Comparison of ENCODE assay signal across 20 cellular contexts in genomic region chr2:48377646-48378045, GRCh38.
DNase-seq lines count a peak whose midpoint lies in the region; ATAC-seq, FAIRE-seq and TF ChIP-seq lines count a peak whose summit lies in the region.
"Had no signal": no experiment of that assay in that cellular context is flagged by ENCODE, and none has a peak within 500 bp of the region (broad histone marks: within the 10 kb centered on the region; RNA-seq: fewer than 3 reads in every experiment).

No MANE protein-coding gene starts in this region.

- no peaks in the 10 kb centered on the region for H3K9me3 Mint-ChIP-seq in activated T-helper 17 cell treated with anti-CD3 and anti-CD28 coated beads, Interleukin-2, amount 50 U/mL, for 72 hours
- no peaks in the 10 kb centered on the region for H3K9me3 Mint-ChIP-seq in mesothelial cell of epicardium
- H3K9me3 Mint-ChIP-seq: CD14-positive monocyte had no signal

- H3K9ac ChIP-seq in HepG2 (ENCODE audit: insufficient read depth, low read depth, low read length), result no peak overlapping the region

- H4K20me1 ChIP-seq in HepG2 (ENCODE audit: insufficient read depth, low read length), result no peaks in the 10 kb centered on the region

- H3K4me2 ChIP-seq in HepG2 (ENCODE audit: low read depth, low read length), result no peak overlapping the region

- peaks cover 2% of the 10 kb centered on the region for H3K4me1 Mint-ChIP-seq in T-helper 17 cell
- H3K4me1 Mint-ChIP-seq in activated T-helper 17 cell treated with anti-CD3 and anti-CD28 coated beads, Interleukin-2, amount 50 U/mL, for 72 hours, result no peaks in the 10 kb centered on the region
- no peaks in the 10 kb centered on the region for H3K4me1 Mint-ChIP-seq in mesothelial cell of epicardium

- H3K36me3 Mint-ChIP-seq in T-helper 17 cell (ENCODE audit: low read depth) (peaks cover 6% of the 10 kb centered on the region), mesothelial cell of epicardium (peaks cover 10% of the 10 kb centered on the region)
- peaks cover 74% of the 10 kb centered on the region for H3K36me3 Mint-ChIP-seq in activated T-helper 17 cell treated with anti-CD3 and anti-CD28 coated beads, Interleukin-2, amount 50 U/mL, for 72 hours (ENCODE audit: low read depth)

- no peak for TF ChIP-seq EP300 in HepG2 (IDR thresholded peaks at IDR 0.05; ENCODE audit: low read depth in 2 of 2, low read length in 2 of 2)
- TF ChIP-seq EP300 in HepG2 (CRISPR knock-in tag; IDR thresholded peaks at IDR 0.05; ENCODE audit: borderline replicate concordance), result no peak

- TSS peak; percentile 12 for BruUV-seq in HepG2 (replicated peaks; lab: Mats Ljungman, UMichigan)

- H3K27me3 ChIP-seq in HepG2 (ENCODE audit: control insufficient read depth in 1 of 2, insufficient read depth in 2 of 2, low read length in 2 of 2), result no peaks in the 10 kb centered on the region
- no peaks in the 10 kb centered on the region for H3K27me3 ChIP-seq in right lobe of liver
- no peaks in the 10 kb centered on the region for H3K27me3 ChIP-seq in kidney epithelial cell (ENCODE audit: control insufficient read depth, insufficient read depth, low read length)
- H3K27me3 ChIP-seq: Peyer's patch, SJCRH30 had no signal

- POLR2A ChIA-PET in HepG2 (lab: Yijun Ruan, JAX), result no interaction called here

- CTCF ChIA-PET in HepG2 (lab: Yijun Ruan, JAX; ENCODE audit: low intra/inter-chr PET ratio, low total read pairs), result no interaction called here

- in situ Hi-C loops in HepG2 (cut with HindIII; ENCODE audit: extremely low pct_ligation_motif_present, low pct_unique_long_range_greater_than_20kb), result no loop called here

- peak overlapping the region; percentile 9 for H3K27ac Mint-ChIP-seq in T-helper 17 cell
- no peak overlapping the region for H3K27ac Mint-ChIP-seq in activated T-helper 17 cell treated with anti-CD3 and anti-CD28 coated beads, Interleukin-2, amount 50 U/mL, for 72 hours
- no peak overlapping the region for H3K27ac Mint-ChIP-seq in mesothelial cell of epicardium
- H3K27ac Mint-ChIP-seq: B cell, CD14-positive monocyte had no signal

- H3K9me3 ChIP-seq in HepG2 (ENCODE audit: low read length) (no peaks in the 10 kb centered on the region), right lobe of liver (no peaks in the 10 kb centered on the region), T-helper 17 cell (ENCODE audit: control insufficient read depth, low read length, poor library complexity, severe bottlenecking) (no peaks in the 10 kb centered on the region)
- H3K9me3 ChIP-seq: Peyer's patch, SJCRH30 had no signal

- FAIRE-seq in HepG2 (lab: Jason Lieb, UNC), result no peak

- H3K4me1 ChIP-seq in HepG2 (ENCODE audit: insufficient read depth, low read length), result no peaks in the 10 kb centered on the region
- H3K4me1 ChIP-seq in right lobe of liver, result no peaks in the 10 kb centered on the region
- H3K4me1 ChIP-seq: Peyer's patch, SJCRH30 had no signal

- DNase-seq in HepG2 (ENCODE audit: low spot score) (no peak), right lobe of liver (no peak), T-helper 17 cell (no peak), kidney epithelial cell (ENCODE audit: low read depth) (peak; percentile 4), mesothelial cell of epicardium (ENCODE audit: low spot score in 2 of 2, unreplicated experiment in 2 of 2) (no peak), putamen (ENCODE audit: low spot score) (no peak)
- DNase-seq: GF-D8; Karpas-422; NCI-H1694; NCI-H2081; NCI-H2171; NCI-H345; NCI-H524; NCI-H774; NK-92 treated with Interleukin-12 subunit alpha and Interleukin-12 subunit beta, amount 100 ng/mL, for 24 hours; Peyer's patch; SJCRH30 had no signal

- ATAC-seq in HepG2 (no peak), right lobe of liver (no peak), T-helper 17 cell (no peak)
- no peak for ATAC-seq in activated T-helper 17 cell treated with anti-CD3 and anti-CD28 coated beads, Interleukin-2, amount 50 U/mL, for 72 hours (replicated peaks)

- H3K4me3 Mint-ChIP-seq in T-helper 17 cell (no peak overlapping the region), mesothelial cell of epicardium (no peak overlapping the region)
- H3K4me3 Mint-ChIP-seq in activated T-helper 17 cell treated with anti-CD3 and anti-CD28 coated beads, Interleukin-2, amount 50 U/mL, for 72 hours, result no peak overlapping the region
- H3K4me3 Mint-ChIP-seq: B cell, CD14-positive monocyte had no signal

- H3K27ac ChIP-seq in HepG2 (ENCODE audit: extremely low read length, insufficient read depth, low read length) (no peak overlapping the region), right lobe of liver (no peak overlapping the region)
- H3K27ac ChIP-seq: Peyer's patch, SJCRH30 had no signal

- intact Hi-C loops in HepG2 (cut with micrococcal nuclease; ENCODE audit: unreplicated experiment), result loop anchor here (5.0 kb wide), 1 partner anchor 40 kb away; no protein-coding TSS in a partner anchor
- intact Hi-C loops in right lobe of liver (cut with DNase I), result no loop called here

- H3K4me3 ChIP-seq in HepG2 (replicated peaks in 1 of 3; ENCODE audit: insufficient read depth in 1 of 3, low read depth in 2 of 3, low read length in 3 of 3), result no peak overlapping the region
- no peak overlapping the region for H3K4me3 ChIP-seq in right lobe of liver
- no peak overlapping the region for H3K4me3 ChIP-seq in kidney epithelial cell (ENCODE audit: low read depth, low read length)
- H3K4me3 ChIP-seq: Peyer's patch, SJCRH30 had no signal

- H3K36me3 ChIP-seq in HepG2 (replicated peaks in 1 of 2; ENCODE audit: control insufficient read depth in 1 of 2, insufficient read depth in 2 of 2, low read length in 2 of 2), result peaks cover 10 to 28% of the 10 kb centered on the region in 2 experiments
- H3K36me3 ChIP-seq in right lobe of liver, result peaks cover 0 to 50% (median 8%) of the 10 kb centered on the region in 4 donors
- H3K36me3 ChIP-seq in kidney epithelial cell (ENCODE audit: control insufficient read depth, insufficient read depth, low read length), result no peaks in the 10 kb centered on the region

- TF ChIP-seq POLR2A in HepG2 (IDR thresholded peaks at IDR 0.05; ENCODE audit: insufficient read depth in 1 of 2, low read depth in 2 of 2, low read length in 2 of 2), result no peak
- TF ChIP-seq POLR2A in right lobe of liver (IDR thresholded peaks at IDR 0.05), result no peak

- TF ChIP-seq RAD21 in HepG2 (CRISPR knock-in tag; IDR thresholded peaks at IDR 0.05), result no peak

- H3K27me3 Mint-ChIP-seq in T-helper 17 cell (no peaks in the 10 kb centered on the region), mesothelial cell of epicardium (ENCODE audit: low read depth) (no peaks in the 10 kb centered on the region)
- H3K27me3 Mint-ChIP-seq in activated T-helper 17 cell treated with anti-CD3 and anti-CD28 coated beads, Interleukin-2, amount 50 U/mL, for 72 hours, result no peaks in the 10 kb centered on the region
- H3K27me3 Mint-ChIP-seq: B cell had no signal

- no peak overlapping the region for H2AFZ ChIP-seq in HepG2 (ENCODE audit: low read length)

- TF ChIP-seq CTCF in HepG2 (CRISPR knock-in tag; IDR thresholded peaks at IDR 0.05) (no peak), right lobe of liver (IDR thresholded peaks at IDR 0.05) (no peak), kidney epithelial cell (IDR thresholded peaks at IDR 0.05; ENCODE audit: insufficient read depth, low read length, poor library complexity, severe bottlenecking) (no peak), mesothelial cell of epicardium (IDR thresholded peaks at IDR 0.05; ENCODE audit: unreplicated experiment) (no peak)

- no peaks in the 10 kb centered on the region for H3K79me2 ChIP-seq in HepG2 (ENCODE audit: insufficient read depth, low read length)

TF ChIP-seq in HepG2, 621 proteins besides CTCF, POLR2A, EP300 and RAD21 (continues in another document):
- TF ChIP-seq ZNF850 (CRISPR knock-in tag; conservative IDR thresholded peaks at IDR 0.05) (no peak), ZBTB21 (CRISPR knock-in tag; IDR thresholded peaks at IDR 0.05) (no peak), FOXP4 (CRISPR knock-in tag; IDR thresholded peaks at IDR 0.05) (no peak), ZC3H13 (CRISPR knock-in tag; IDR thresholded peaks at IDR 0.05) (no peak), MATR3 (CRISPR knock-in tag; IDR thresholded peaks at IDR 0.05) (no peak), MED8 (CRISPR knock-in tag; IDR thresholded peaks at IDR 0.05; ENCODE audit: insufficient replicate concordance) (no peak), JUNB (CRISPR knock-in tag; IDR thresholded peaks at IDR 0.05; ENCODE audit: borderline replicate concordance) (no peak), MTA3 (CRISPR knock-in tag; IDR thresholded peaks at IDR 0.05) (no peak), ZNF747 (CRISPR knock-in tag; IDR thresholded peaks at IDR 0.05; ENCODE audit: borderline replicate concordance) (no peak), BRCA1 (CRISPR knock-in tag; IDR thresholded peaks at IDR 0.05) (no peak)
